In the genomic region with DNA sequence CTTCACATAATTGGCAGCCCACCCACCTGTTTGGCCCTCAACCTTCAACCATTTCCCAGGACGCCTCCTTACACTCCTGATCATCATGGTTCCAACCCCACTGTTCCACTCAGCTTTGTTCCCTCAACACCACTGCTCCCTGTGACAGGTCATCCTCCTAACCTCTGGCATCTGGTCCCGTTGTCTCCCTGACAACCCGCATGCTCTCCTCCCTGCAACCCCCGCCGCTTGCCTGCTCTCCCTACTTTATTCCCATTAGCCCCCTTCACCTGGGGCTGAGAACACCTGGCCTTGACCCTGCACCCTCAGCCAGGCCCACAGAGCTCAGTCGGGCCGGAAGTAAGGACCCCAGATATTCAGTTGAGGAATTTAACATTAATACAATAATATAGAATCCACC, we compare ENCODE assay signal across 26 cellular contexts. TPM values are rescaled to one million over a fixed set of nuclear protein-coding genes. Genes with fewer than 3 reads are reported as not detected.
"Had no signal": no experiment of that assay in that cellular context is flagged by ENCODE, and none has a peak within 500 bp of the region (broad histone marks: within the 10 kb centered on the region; RNA-seq: fewer than 3 reads in every experiment).

No MANE protein-coding gene starts in this region.

- H3K9me3 Mint-ChIP-seq: activated naive CD4-positive, alpha-beta T cell treated with anti-CD3 and anti-CD28 coated beads, Interleukin-2, amount 50 U/mL, for 72 hours; activated T-cell treated with anti-CD3 and anti-CD28 coated beads, Interleukin-2, amount 50 U/mL, for 24 hours; activated T-helper 17 cell treated with anti-CD3 and anti-CD28 coated beads, Interleukin-2, amount 50 U/mL, for 72 hours; effector memory CD8-positive, alpha-beta T cell had no signal

- H3K36me3 Mint-ChIP-seq: activated naive CD4-positive, alpha-beta T cell treated with anti-CD3 and anti-CD28 coated beads, Interleukin-2, amount 50 U/mL, for 72 hours; naive B cell had no signal

- H3K9me3 ChIP-seq: ascending aorta, colonic mucosa, esophagus muscularis mucosa, gastroesophageal sphincter, heart right ventricle, lower lobe of right lung, ovary, prostate gland, spleen, thyroid gland had no signal

- H3K4me3 Mint-ChIP-seq: activated T-cell treated with anti-CD3 and anti-CD28 coated beads, Interleukin-2, amount 50 U/mL, for 24 hours; activated T-helper 17 cell treated with anti-CD3 and anti-CD28 coated beads, Interleukin-2, amount 50 U/mL, for 72 hours; effector memory CD8-positive, alpha-beta T cell had no signal

- ATAC-seq: activated naive CD4-positive, alpha-beta T cell treated with anti-CD3 and anti-CD28 coated beads, Interleukin-2, amount 50 U/mL, for 72 hours; activated T-helper 17 cell treated with anti-CD3 and anti-CD28 coated beads, Interleukin-2, amount 50 U/mL, for 72 hours; effector memory CD8-positive, alpha-beta T cell; gastroesophageal sphincter; heart right ventricle; left lobe of liver; lower lobe of right lung; stimulated activated naive CD8-positive, alpha-beta T cell treated with anti-CD3 and anti-CD28 coated beads, Interleukin-15, Interleukin-2, amounts not matched to agents 100 U/mL and 50 U/mL, for 24 hours had no signal

- DNase-seq: activated CD8-positive, alpha-beta memory T cell treated with anti-CD3 and anti-CD28 coated beads, Interleukin-2, amount 50 U/mL, for 4 hours; activated T-cell treated with anti-CD3 and anti-CD28 coated beads, Interleukin-2, amount 50 U/mL, for 24 hours; central memory CD4-positive, alpha-beta T cell; colonic mucosa; dorsolateral prefrontal cortex; effector memory CD8-positive, alpha-beta T cell; heart right ventricle; kidney; lower lobe of right lung; mesendoderm; naive B cell; ovary; spleen; stimulated activated CD4-positive, alpha-beta T cell treated with anti-CD3 and anti-CD28 coated beads, Interleukin-4, amount 100 ng/mL, for 24 hours; stimulated activated naive CD8-positive, alpha-beta T cell treated with anti-CD3 and anti-CD28 coated beads, Interleukin-15, Interleukin-2, amounts not matched to agents 100 U/mL and 50 U/mL, for 24 hours; substantia nigra; T-helper 9 cell; thyroid gland had no signal

- H3K27ac Mint-ChIP-seq: activated T-cell treated with anti-CD3 and anti-CD28 coated beads, Interleukin-2, amount 50 U/mL, for 24 hours; activated T-helper 17 cell treated with anti-CD3 and anti-CD28 coated beads, Interleukin-2, amount 50 U/mL, for 72 hours; effector memory CD8-positive, alpha-beta T cell had no signal

- H3K4me1 ChIP-seq: colonic mucosa, prostate gland, thyroid gland had no signal

- H3K27me3 ChIP-seq: ascending aorta, colonic mucosa, dorsolateral prefrontal cortex, esophagus muscularis mucosa, gastroesophageal sphincter, heart right ventricle, ovary, spleen, thyroid gland had no signal

- H3K36me3 ChIP-seq: colonic mucosa, ovary, prostate gland had no signal

- H3K4me3 ChIP-seq: ascending aorta, colonic mucosa, dorsolateral prefrontal cortex, esophagus muscularis mucosa, gastroesophageal sphincter, heart right ventricle, lower lobe of right lung, ovary, prostate gland, spleen, thyroid gland had no signal

- H3K4me1 Mint-ChIP-seq: activated T-helper 17 cell treated with anti-CD3 and anti-CD28 coated beads, Interleukin-2, amount 50 U/mL, for 72 hours had no signal

- H3K27ac ChIP-seq: ascending aorta, colonic mucosa, esophagus muscularis mucosa, gastroesophageal sphincter, heart right ventricle, lower lobe of right lung, ovary, prostate gland, spleen, thyroid gland had no signal

RNA-seq across cellular contexts. Expression of gene PCDHGC5, which starts 12.9 kb away (rescaled TPM):
- total RNA-seq: activated naive CD4-positive, alpha-beta T cell treated with anti-CD3 and anti-CD28 coated beads, Interleukin-2, amount 50 U/mL, for 72 hours; activated T-helper 17 cell treated with anti-CD3 and anti-CD28 coated beads, Interleukin-2, amount 50 U/mL, for 72 hours; T-helper 1 cell treated with Interleukin-12 subunit alpha and Interleukin-12 subunit beta and Interleukin-4 antibody, amounts not matched to agents 30 ng/mL and 1 ng/mL, for 36 hours had no signal

RNA-seq across cellular contexts. Expression of gene PCDHGC4, which starts 17.0 kb away (rescaled TPM):
- total RNA-seq: activated naive CD4-positive, alpha-beta T cell treated with anti-CD3 and anti-CD28 coated beads, Interleukin-2, amount 50 U/mL, for 72 hours; activated T-helper 17 cell treated with anti-CD3 and anti-CD28 coated beads, Interleukin-2, amount 50 U/mL, for 72 hours; T-helper 1 cell treated with Interleukin-12 subunit alpha and Interleukin-12 subunit beta and Interleukin-4 antibody, amounts not matched to agents 30 ng/mL and 1 ng/mL, for 36 hours had no signal

RNA-seq across cellular contexts. Expression of gene PCDHGC3, which starts 26.0 kb away (rescaled TPM):
- total RNA-seq: T-helper 1 cell treated with Interleukin-12 subunit alpha and Interleukin-12 subunit beta and Interleukin-4 antibody, amounts not matched to agents 30 ng/mL and 1 ng/mL, for 36 hours had no signal
